ENCODE assay signal across 17 cellular contexts in the genomic region with DNA sequence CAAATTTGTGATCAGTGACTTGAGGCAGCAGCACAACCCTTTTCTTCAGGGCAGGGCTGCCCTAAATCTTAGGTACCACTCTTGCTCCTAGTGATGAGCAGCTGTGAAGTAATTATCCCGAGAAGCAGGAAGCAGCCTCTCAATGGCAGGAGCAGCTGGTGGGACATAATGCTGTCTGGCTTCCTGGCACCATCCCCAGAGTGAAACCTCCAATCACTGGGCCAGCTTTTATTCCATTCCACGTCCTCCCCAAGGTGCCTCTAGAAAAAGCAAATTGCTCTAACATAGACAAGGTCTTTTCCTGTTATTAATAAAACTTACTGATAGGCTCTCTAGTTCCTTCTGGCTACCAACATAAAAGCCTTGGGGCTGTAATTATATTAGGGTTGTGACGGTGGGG.
DNase-seq lines count a peak whose midpoint lies in the region; ATAC-seq and TF ChIP-seq lines count a peak whose summit lies in the region.
"Had no signal": no experiment of that assay in that cellular context is flagged by ENCODE, and none has a peak within 500 bp of the region (broad histone marks: within the 10 kb centered on the region; RNA-seq: fewer than 3 reads in every experiment).

No MANE protein-coding gene starts in this region.

- H3K4me3 ChIP-seq in ascending aorta, result no peak overlapping the region
- no peak overlapping the region for H3K4me3 ChIP-seq in CD8-positive, alpha-beta T cell (ENCODE audit: low read depth, low read length)
- H3K4me3 ChIP-seq: colonic mucosa, ovary, thoracic aorta had no signal

- no peaks in the 10 kb centered on the region for H3K27me3 Mint-ChIP-seq in CD8-positive, alpha-beta T cell (ENCODE audit: low read depth)
- H3K27me3 Mint-ChIP-seq in activated CD4-positive, alpha-beta T cell treated with anti-CD3 and anti-CD28 coated beads for 36 hours, result no peaks in the 10 kb centered on the region

- no peaks in the 10 kb centered on the region for H3K36me3 Mint-ChIP-seq in CD8-positive, alpha-beta T cell
- no peaks in the 10 kb centered on the region for H3K36me3 Mint-ChIP-seq in activated CD4-positive, alpha-beta T cell treated with anti-CD3 and anti-CD28 coated beads for 36 hours (ENCODE audit: low read depth)

- H3K27me3 ChIP-seq in ascending aorta, result no peaks in the 10 kb centered on the region
- no peaks in the 10 kb centered on the region for H3K27me3 ChIP-seq in CD8-positive, alpha-beta T cell (ENCODE audit: insufficient read depth, low read length)
- H3K27me3 ChIP-seq: colonic mucosa, ovary had no signal

- H3K27ac ChIP-seq in ascending aorta, result no peak overlapping the region
- H3K27ac ChIP-seq in CD8-positive, alpha-beta T cell (ENCODE audit: low read depth, low read length), result no peak overlapping the region
- H3K27ac ChIP-seq: colonic mucosa, HL-60, ovary, thoracic aorta had no signal

- ATAC-seq in GM18907 (IDR thresholded peaks at IDR 0.05; ENCODE audit: unreplicated experiment), result no peak
- ATAC-seq in CD8-positive, alpha-beta T cell, result no peak
- ATAC-seq in activated CD4-positive, alpha-beta T cell treated with anti-CD3 and anti-CD28 coated beads for 36 hours, result no peak

- no peaks in the 10 kb centered on the region for H3K36me3 ChIP-seq in ascending aorta
- no peaks in the 10 kb centered on the region for H3K36me3 ChIP-seq in CD8-positive, alpha-beta T cell (ENCODE audit: insufficient read depth, low read length)
- H3K36me3 ChIP-seq: colonic mucosa, ovary, thoracic aorta had no signal

- no peak overlapping the region for H3K4me3 Mint-ChIP-seq in CD8-positive, alpha-beta T cell
- no peak overlapping the region for H3K4me3 Mint-ChIP-seq in activated CD4-positive, alpha-beta T cell treated with anti-CD3 and anti-CD28 coated beads for 36 hours
- H3K4me3 Mint-ChIP-seq: T-helper 2 cell treated with Interferon-gamma antibody and Interleukin-4, amounts not matched to agents 5 μg/mL and 100 μg/mL, for 36 hours had no signal

- no peak for TF ChIP-seq CTCF in ascending aorta (IDR thresholded peaks at IDR 0.05)
- no peak for TF ChIP-seq CTCF in CD8-positive, alpha-beta T cell (IDR thresholded peaks at IDR 0.05)

- no peak overlapping the region for H3K27ac Mint-ChIP-seq in CD8-positive, alpha-beta T cell
- H3K27ac Mint-ChIP-seq in activated CD4-positive, alpha-beta T cell treated with anti-CD3 and anti-CD28 coated beads for 36 hours, result no peak overlapping the region
- H3K27ac Mint-ChIP-seq: T-helper 2 cell treated with Interferon-gamma antibody and Interleukin-4, amounts not matched to agents 5 μg/mL and 100 μg/mL, for 36 hours had no signal

- no peaks in the 10 kb centered on the region for H3K9me3 Mint-ChIP-seq in CD8-positive, alpha-beta T cell
- peaks cover 4% of the 10 kb centered on the region for H3K9me3 Mint-ChIP-seq in activated CD4-positive, alpha-beta T cell treated with anti-CD3 and anti-CD28 coated beads for 36 hours (ENCODE audit: low read depth)

- POLR2A ChIA-PET in CD8-positive, alpha-beta T cell (lab: Charles Lee), result no interaction called here
- POLR2A ChIA-PET in activated CD4-positive, alpha-beta T cell treated with anti-CD3 and anti-CD28 coated beads for 36 hours (lab: Charles Lee), result no interaction called here

- H3K9me3 ChIP-seq in ascending aorta, result no peaks in the 10 kb centered on the region
- no peaks in the 10 kb centered on the region for H3K9me3 ChIP-seq in CD8-positive, alpha-beta T cell (ENCODE audit: low read length)
- H3K9me3 ChIP-seq: colonic mucosa, ovary had no signal

- peak; percentile 91 for DNase-seq in NCI-H1092 (lab: John Stamatoyannopoulos, UW)
- peak; percentile 73 for DNase-seq in NCI-H2107 treated with DMSO at 0.1 percent for 48 hours (lab: John Stamatoyannopoulos, UW; ENCODE audit: unreplicated experiment)
- peak; percentile 80 for DNase-seq in NCI-H748 treated with DMSO at 0.1 percent for 48 hours (lab: John Stamatoyannopoulos, UW)
- peak; percentile 13 to 29 for DNase-seq in lung microvascular endothelial cell (ENCODE audit: low read depth in 2 of 2)
- DNase-seq in ascending aorta (ENCODE audit: low spot score in 2 of 2), result no peak
- no peak for DNase-seq in CD8-positive, alpha-beta T cell
- no peak for DNase-seq in activated CD4-positive, alpha-beta T cell treated with anti-CD3 and anti-CD28 coated beads for 36 hours
- DNase-seq: activated naive CD4-positive, alpha-beta T cell treated with Interleukin-2 at 50 U/mL for 16 hours; aorta; colonic mucosa; MV-4-11; ovary; SIG-M5 had no signal

- CTCF ChIA-PET in CD8-positive, alpha-beta T cell (lab: Charles Lee), result no interaction called here
- CTCF ChIA-PET in activated CD4-positive, alpha-beta T cell treated with anti-CD3 and anti-CD28 coated beads for 36 hours (lab: Charles Lee), result no interaction called here

- H3K4me1 ChIP-seq in ascending aorta, result no peaks in the 10 kb centered on the region
- no peaks in the 10 kb centered on the region for H3K4me1 ChIP-seq in CD8-positive, alpha-beta T cell (ENCODE audit: insufficient read depth, low read length)
- H3K4me1 ChIP-seq: colonic mucosa had no signal

- H3K4me1 Mint-ChIP-seq in CD8-positive, alpha-beta T cell (ENCODE audit: low read depth), result no peaks in the 10 kb centered on the region
- H3K4me1 Mint-ChIP-seq in activated CD4-positive, alpha-beta T cell treated with anti-CD3 and anti-CD28 coated beads for 36 hours, result no peaks in the 10 kb centered on the region

- intact Hi-C loops in ascending aorta (cut with DNase I), result no loop called here
- intact Hi-C loops in CD8-positive, alpha-beta T cell (cut with DNase I, micrococcal nuclease), result no loop called here
- intact Hi-C loops in activated CD4-positive, alpha-beta T cell treated with anti-CD3 and anti-CD28 coated beads for 36 hours (cut with DNase I, micrococcal nuclease), result no loop called here

Comparison
In these comparisons a context has a peak if more than half of its experiments do, and no peak if none do; other contexts are left out.
1. DNase-seq: peak in NCI-H1092 (single experiment), NCI-H2107 treated with DMSO at 0.1 percent for 48 hours (single experiment), NCI-H748 treated with DMSO at 0.1 percent for 48 hours (single experiment) and lung microvascular endothelial cell (2 of 2); none in ascending aorta (0 of 2), CD8-positive, alpha-beta T cell (0 of 7) and activated CD4-positive, alpha-beta T cell treated with anti-CD3 and anti-CD28 coated beads for 36 hours (single experiment).